13 cellular contexts compared by ENCODE assay signal in genomic region chr14:50804181-50804721, GRCh38. TPM values are rescaled to one million over a fixed set of nuclear protein-coding genes. Genes with fewer than 3 reads are reported as not detected.
DNase-seq lines count a peak whose midpoint lies in the region; TF ChIP-seq lines count a peak whose summit lies in the region.
"Had no signal": no experiment of that assay in that cellular context is flagged by ENCODE, and none has a peak within 500 bp of the region (broad histone marks: within the 10 kb centered on the region; RNA-seq: fewer than 3 reads in every experiment).

No MANE protein-coding gene starts in this region.

- no peaks in the 10 kb centered on the region for H3K9me3 ChIP-seq in SK-N-SH

- H3K36me3 ChIP-seq in BJ (ENCODE audit: control insufficient read depth, insufficient read depth, low read length) (no peaks in the 10 kb centered on the region), SK-N-SH (replicated peaks in 1 of 2; ENCODE audit: control insufficient read depth in 1 of 2, insufficient read depth in 2 of 2, low read length in 1 of 2) (peaks cover 11 to 32% of the 10 kb centered on the region in 2 experiments)

- peak overlapping the region; percentile 5; the same call in 1 of the 2 replicates for H2AFZ ChIP-seq in SK-N-SH (ENCODE audit: low read depth)
- H2AFZ ChIP-seq: PC-9 had no signal

- H3K4me3 ChIP-seq in BJ (ENCODE audit: low read depth, low read length) = no peak overlapping the region
- H3K4me3 ChIP-seq in SK-N-SH (ENCODE audit: low read depth in 2 of 2, low read length in 1 of 2) = no peak overlapping the region
- H3K4me3 ChIP-seq: PC-9 had no signal

- H3K27ac Mint-ChIP-seq in immature natural killer cell = no peak overlapping the region
- H3K27ac Mint-ChIP-seq: activated T-cell treated with anti-CD3 and anti-CD28 coated beads, Interleukin-2, amount 50 U/mL, for 24 hours; natural killer cell treated with Interleukin-12 subunit alpha and Interleukin-12 subunit beta and Interleukin-15 and Interleukin-18, amount 100 ng/mL, for 72 hours had no signal

- H3K27me3 Mint-ChIP-seq in immature natural killer cell (ENCODE audit: low read depth in 3 of 3) = peaks cover 0 to 1% (median 0%) of the 10 kb centered on the region in 3 donors
- H3K27me3 Mint-ChIP-seq: activated T-cell treated with anti-CD3 and anti-CD28 coated beads, Interleukin-2, amount 50 U/mL, for 24 hours; natural killer cell treated with Interleukin-12 subunit alpha and Interleukin-12 subunit beta and Interleukin-15 and Interleukin-18, amount 100 ng/mL, for 72 hours had no signal

- H3K27me3 ChIP-seq in BJ (ENCODE audit: control insufficient read depth, insufficient read depth, low read length) (no peaks in the 10 kb centered on the region), SK-N-SH (ENCODE audit: insufficient read depth) (no peaks in the 10 kb centered on the region)

- DNase-seq in BJ (ENCODE audit: low read depth) (peak; percentile 56), SK-N-SH (no peak), fibroblast of peridontal ligament (ENCODE audit: extremely low read depth) (peak; percentile 68), non-pigmented ciliary epithelial cell (ENCODE audit: low read depth) (peak; percentile 27), immature natural killer cell (no peak), NCI-H1092 treated with DMSO at 0.1 percent for 48 hours (lab: John Stamatoyannopoulos, UW) (no peak), ACHN (no peak)
- no peak for DNase-seq in stimulated activated naive CD4-positive, alpha-beta T cell (lab: John Stamatoyannopoulos, UW)
- DNase-seq: activated T-cell treated with anti-CD3 and anti-CD28 coated beads, Interleukin-2, amount 50 U/mL, for 24 hours; cortex of kidney; PC-9; stimulated activated CD4-positive, alpha-beta T cell treated with anti-CD3 and anti-CD28 coated beads, Interleukin-4, amount 100 ng/mL, for 1 hour had no signal

- no peaks in the 10 kb centered on the region for H3K9me2 ChIP-seq in SK-N-SH

- CTCF ChIA-PET in BJ (lab: Yijun Ruan, JAX) (interaction anchor here (1.1 to 1.9 kb wide), 2 partner anchors 16 to 18 kb away, joined by 3 to 5 read pairs; no protein-coding TSS in a partner anchor), SK-N-SH (lab: Yijun Ruan, JAX) (interaction anchor here (2.7 kb wide), 1 partner anchor 27 kb away, joined by 14 read pairs; no protein-coding TSS in a partner anchor)

- peaks cover 0 to 43% of the 10 kb centered on the region in 2 experiments; a peak in 3 of 4 replicates for H3K4me1 ChIP-seq in SK-N-SH (ENCODE audit: control insufficient read depth in 1 of 2, insufficient read depth in 2 of 2, low read depth in 1 of 2, low read length in 1 of 2)

- 35% methylated on average over 5 of the region's 5 CpGs for whole genome bisulfite sequencing in SK-N-SH (ENCODE audit: low lambda C conversion rate)

- H3F3A ChIP-seq in SK-N-SH (replicated peaks; ENCODE audit: insufficient read depth) = peaks cover 52% of the 10 kb centered on the region

- TF ChIP-seq RAD21 in SK-N-SH (IDR thresholded peaks at IDR 0.05; ENCODE audit: low read length) = no peak

- H3K4me1 Mint-ChIP-seq in immature natural killer cell = peaks cover 0 to 22% of the 10 kb centered on the region in 2 donors

- H3K4me3 Mint-ChIP-seq in immature natural killer cell = no peak overlapping the region
- H3K4me3 Mint-ChIP-seq: activated T-cell treated with anti-CD3 and anti-CD28 coated beads, Interleukin-2, amount 50 U/mL, for 24 hours; natural killer cell treated with Interleukin-12 subunit alpha and Interleukin-12 subunit beta and Interleukin-15 and Interleukin-18, amount 100 ng/mL, for 72 hours had no signal

- POLR2A ChIA-PET in BJ (lab: Charles Lee) (no interaction called here), SK-N-SH (lab: Yijun Ruan, JAX) (no interaction called here)

- no peaks in the 10 kb centered on the region for H3K9me3 Mint-ChIP-seq in immature natural killer cell
- H3K9me3 Mint-ChIP-seq: activated T-cell treated with anti-CD3 and anti-CD28 coated beads, Interleukin-2, amount 50 U/mL, for 24 hours; natural killer cell treated with Interleukin-12 subunit alpha and Interleukin-12 subunit beta and Interleukin-15 and Interleukin-18, amount 100 ng/mL, for 72 hours had no signal

- TF ChIP-seq EP300 in SK-N-SH (IDR thresholded peaks at IDR 0.05; ENCODE audit: borderline replicate concordance in 1 of 2, low read depth in 1 of 2, low read length in 1 of 2) = 0 out of 4 replicates have a peak, but pooled peaks of 1 of the 2 experiments have one; percentile 5

- peaks cover 68% of the 10 kb centered on the region for H3K79me2 ChIP-seq in SK-N-SH (ENCODE audit: insufficient read depth)

- peak overlapping the region; percentile 67 to 87; a peak in 3 of 4 replicates for H3K27ac ChIP-seq in SK-N-SH (ENCODE audit: low read depth in 2 of 2, low read length in 1 of 2)
- H3K27ac ChIP-seq: PC-9 had no signal

- TF ChIP-seq CTCF in BJ (IDR thresholded peaks at IDR 0.05; ENCODE audit: insufficient read depth, low read depth, low read length) (no peak), SK-N-SH (IDR thresholded peaks at IDR 0.05) (no peak)

- peak overlapping the region; percentile 39; the same call in 1 of the 2 replicates for H3K9ac ChIP-seq in SK-N-SH

- no peaks in the 10 kb centered on the region for H4K20me1 ChIP-seq in SK-N-SH (ENCODE audit: insufficient read depth)

- H3K36me3 Mint-ChIP-seq in immature natural killer cell = peaks cover 3 to 11% (median 10%) of the 10 kb centered on the region in 3 donors
- H3K36me3 Mint-ChIP-seq: natural killer cell treated with Interleukin-12 subunit alpha and Interleukin-12 subunit beta and Interleukin-15 and Interleukin-18, amount 100 ng/mL, for 72 hours had no signal

- in situ Hi-C loops in ACHN (cut with HindIII; ENCODE audit: low pct_ligation_motif_present, low pct_unique_long_range_greater_than_20kb, low sequenced_read_pairs) = no loop called here

- peak overlapping the region; percentile 62 for H3K4me2 ChIP-seq in SK-N-SH
- H3K4me2 ChIP-seq: PC-9 had no signal

TF ChIP-seq in SK-N-SH, 30 proteins besides CTCF, POLR2A, EP300 and RAD21 (continues in another document):
- TF ChIP-seq NFIC (IDR thresholded peaks at IDR 0.05; ENCODE audit: borderline replicate concordance) (peak; percentile 33; the same call in 1 of the 2 replicates), TEAD4 (IDR thresholded peaks at IDR 0.05; ENCODE audit: borderline replicate concordance, insufficient read depth) (0 out of 2 replicates have a peak, but pooled peaks have one; percentile 31), ELF1 (IDR thresholded peaks at IDR 0.05) (peak; percentile 40; the same call in 1 of the 2 replicates), IRF3 (IDR thresholded peaks at IDR 0.05; ENCODE audit: low read depth, low read length) (no peak), FOXM1 (IDR thresholded peaks at IDR 0.05; ENCODE audit: low read depth) (no peak), PBX3 (IDR thresholded peaks at IDR 0.05) (peak; percentile 48), MEF2A (IDR thresholded peaks at IDR 0.05; ENCODE audit: borderline replicate concordance, low read depth) (no peak), JUND (IDR thresholded peaks at IDR 0.05) (peak; percentile 36; the same call in 1 of the 2 replicates), TCF12 (IDR thresholded peaks at IDR 0.05) (peak; percentile 64), REST (IDR thresholded peaks at IDR 0.05; ENCODE audit: low read depth, low read length) (no peak)

RNA-seq across cellular contexts. Expression of gene NIN, which starts 26.7 kb away (rescaled TPM):
- 11.4 and 11.8 TPM in 2 replicates for polyA plus RNA-seq in BJ (2011; rRNA removed)
- 10.9 and 31.6 TPM in 2 replicates for polyA minus RNA-seq in BJ (2011; rRNA and poly(A)+ RNA removed)
- polyA plus RNA-seq in SK-N-SH (2012; rRNA removed) = 10.0 and 11.8 TPM in 2 replicates
- 13.9 and 15.0 TPM in 2 replicates for polyA plus RNA-seq in SK-N-SH (2012; cell fraction: cytosol; rRNA removed)
- 7.3 and 12.6 TPM in 2 replicates for polyA plus RNA-seq in SK-N-SH (2012; cell fraction: nucleus; rRNA removed)
- 10 to 100 TPM in 1 of 3 donors, 1 to 10 TPM in 2; 8.4 to 43.3 (median 9.7) TPM for polyA plus RNA-seq in immature natural killer cell

Comparison
In these comparisons a context has a peak if more than half of its experiments do, and no peak if none do; other contexts are left out.
1. DNase-seq: peak in BJ (single experiment), fibroblast of peridontal ligament (single experiment) and non-pigmented ciliary epithelial cell (single experiment); none in SK-N-SH (single experiment), stimulated activated naive CD4-positive, alpha-beta T cell (0 of 6), immature natural killer cell (0 of 3), NCI-H1092 treated with DMSO at 0.1 percent for 48 hours (single experiment) and ACHN (single experiment).